ENCODE assay signal across 24 cellular contexts in genomic region chr3:4107430-4107829, GRCh38.
DNase-seq lines count a peak whose midpoint lies in the region; ATAC-seq and TF ChIP-seq lines count a peak whose summit lies in the region.
"Had no signal": no experiment of that assay in that cellular context is flagged by ENCODE, and none has a peak within 500 bp of the region (broad histone marks: within the 10 kb centered on the region; RNA-seq: fewer than 3 reads in every experiment).

No MANE protein-coding gene starts in this region.

- H3K4me1 ChIP-seq in Loucy (ENCODE audit: insufficient read depth, low read length, poor library complexity, severe bottlenecking) (no peaks in the 10 kb centered on the region), hepatocyte (ENCODE audit: insufficient read depth) (no peaks in the 10 kb centered on the region)
- H3K4me1 ChIP-seq: upper lobe of left lung had no signal

- intact Hi-C loops in left colon (cut with DNase I, micrococcal nuclease): no loop called here
- intact Hi-C loops in activated naive CD4-positive, alpha-beta T cell treated with anti-CD3 and anti-CD28 coated beads for 36 hours (cut with micrococcal nuclease): no loop called here

- no peak overlapping the region for H3K27ac Mint-ChIP-seq in activated naive CD4-positive, alpha-beta T cell treated with anti-CD3 and anti-CD28 coated beads for 36 hours
- H3K27ac Mint-ChIP-seq: activated CD4-positive, alpha-beta T cell treated with anti-CD3 and anti-CD28 coated beads, Interleukin-2, amount 10 ng/mL, durations not matched to agents 7 days and 5 days; activated naive CD4-positive, alpha-beta T cell treated with anti-CD3 and anti-CD28 coated beads, Interleukin-2, amount 50 U/mL, for 72 hours had no signal

- WGBS in hepatocyte (ENCODE audit: low lambda C conversion rate, missing lambda C conversion rate): 81% methylated on average over 3 of the region's 3 CpGs

- no peak for ATAC-seq in left colon
- ATAC-seq: activated naive CD4-positive, alpha-beta T cell treated with anti-CD3 and anti-CD28 coated beads, Interleukin-2, amount 50 U/mL, for 72 hours; SK-N-SH treated with all-trans-retinoic acid at 6 μM for 48 hours had no signal

- no peaks in the 10 kb centered on the region for H3K27me3 Mint-ChIP-seq in activated naive CD4-positive, alpha-beta T cell treated with anti-CD3 and anti-CD28 coated beads for 36 hours (ENCODE audit: low read depth)
- H3K27me3 Mint-ChIP-seq: activated CD4-positive, alpha-beta T cell treated with anti-CD3 and anti-CD28 coated beads, Interleukin-2, amount 10 ng/mL, durations not matched to agents 7 days and 5 days had no signal

- H3K79me2 ChIP-seq in Loucy (ENCODE audit: insufficient read depth, low read length): no peaks in the 10 kb centered on the region
- H3K79me2 ChIP-seq in hepatocyte: no peaks in the 10 kb centered on the region

- H3K9ac ChIP-seq in Loucy (ENCODE audit: low read depth, low read length, poor library complexity, severe bottlenecking): no peak overlapping the region

- H3K4me3 ChIP-seq in Loucy (ENCODE audit: low read length, poor library complexity, severe bottlenecking) (no peak overlapping the region), hepatocyte (no peak overlapping the region), retinal pigment epithelial cell (ENCODE audit: low read length) (no peak overlapping the region)
- H3K4me3 ChIP-seq: upper lobe of left lung had no signal

- no peaks in the 10 kb centered on the region for H3K9me2 ChIP-seq in Loucy (replicated peaks; ENCODE audit: low read depth, low read length)
- no peaks in the 10 kb centered on the region for H3K9me2 ChIP-seq in hepatocyte (replicated peaks; ENCODE audit: insufficient read depth)

- H3K4me2 ChIP-seq in Loucy (ENCODE audit: low read depth, low read length, poor library complexity, severe bottlenecking): no peak overlapping the region
- no peak overlapping the region for H3K4me2 ChIP-seq in hepatocyte

- peak; percentile 1 for DNase-seq in DMS53 (lab: John Stamatoyannopoulos, UW)
- DNase-seq in DMS53 treated with DMSO at 0.1 percent for 48 hours (lab: John Stamatoyannopoulos, UW; ENCODE audit: unreplicated experiment): no peak
- no peak for DNase-seq in hepatocyte (ENCODE audit: low spot score)
- DNase-seq in retinal pigment epithelial cell (ENCODE audit: low read depth): no peak
- DNase-seq in activated naive CD4-positive, alpha-beta T cell treated with anti-CD3 and anti-CD28 coated beads, Interleukin-2, amount 50 U/mL, for 16 hours: no peak
- DNase-seq in left colon: no peak
- DNase-seq in activated naive CD4-positive, alpha-beta T cell treated with anti-CD3 and anti-CD28 coated beads for 36 hours: no peak
- DNase-seq: activated CD4-positive, alpha-beta T cell treated with anti-CD3 and anti-CD28 coated beads, Interleukin-2, amount 10 ng/mL, durations not matched to agents 7 days and 5 days; aorta; caudate nucleus; dermis blood vessel endothelial cell; HCEC 1CT; mammary epithelial cell; MM.1S; NCI-H1436; NCI-H2171; NCI-H524 treated with DMSO at 0.1 percent for 48 hours; small intestine; stimulated activated CD4-positive, alpha-beta T cell treated with anti-CD3 and anti-CD28 coated beads, Interleukin-2, amount 100 ng/mL, for 24 hours; upper lobe of left lung had no signal

- no peak overlapping the region for H3K4me3 Mint-ChIP-seq in activated naive CD4-positive, alpha-beta T cell treated with anti-CD3 and anti-CD28 coated beads for 36 hours
- H3K4me3 Mint-ChIP-seq: activated CD4-positive, alpha-beta T cell treated with anti-CD3 and anti-CD28 coated beads, Interleukin-2, amount 10 ng/mL, durations not matched to agents 7 days and 5 days had no signal

- TF ChIP-seq CTCF in Loucy (conservative IDR thresholded peaks at IDR 0.05; ENCODE audit: low read length) (peak; percentile 26; the same call in 1 of the 2 replicates), hepatocyte (IDR thresholded peaks at IDR 0.05; ENCODE audit: poor library complexity) (peak; percentile 5), retinal pigment epithelial cell (conservative IDR thresholded peaks at IDR 0.05; ENCODE audit: low read depth, low read length) (peak; percentile 28)

- H3K27me3 ChIP-seq in Loucy (ENCODE audit: insufficient read depth, low read length, poor library complexity, severe bottlenecking): no peaks in the 10 kb centered on the region
- no peaks in the 10 kb centered on the region for H3K27me3 ChIP-seq in hepatocyte
- H3K27me3 ChIP-seq: neutrophil, upper lobe of left lung had no signal

- H4K20me1 ChIP-seq in Loucy (ENCODE audit: insufficient read depth, low read length, poor library complexity, severe bottlenecking) (no peaks in the 10 kb centered on the region), hepatocyte (ENCODE audit: insufficient read depth, poor library complexity, severe bottlenecking) (no peaks in the 10 kb centered on the region)

- no peaks in the 10 kb centered on the region for H3K4me1 Mint-ChIP-seq in activated naive CD4-positive, alpha-beta T cell treated with anti-CD3 and anti-CD28 coated beads for 36 hours (ENCODE audit: low read depth)
- H3K4me1 Mint-ChIP-seq: activated CD4-positive, alpha-beta T cell treated with anti-CD3 and anti-CD28 coated beads, Interleukin-2, amount 10 ng/mL, durations not matched to agents 7 days and 5 days had no signal

- no peak overlapping the region for H2AFZ ChIP-seq in Loucy (ENCODE audit: low read length)
- H2AFZ ChIP-seq in hepatocyte: no peak overlapping the region

- no peak overlapping the region for H3K27ac ChIP-seq in hepatocyte
- H3K27ac ChIP-seq: neutrophil, upper lobe of left lung had no signal

- CTCF ChIA-PET in activated naive CD4-positive, alpha-beta T cell treated with anti-CD3 and anti-CD28 coated beads for 36 hours (lab: Charles Lee): interaction anchor here (0.7 kb wide), 1 partner anchor 1898 kb away, joined by 3 read pairs; no protein-coding TSS in a partner anchor

- H3K9me3 ChIP-seq in Loucy (ENCODE audit: insufficient read depth, low read depth, low read length) (no peaks in the 10 kb centered on the region), hepatocyte (ENCODE audit: low read depth) (no peaks in the 10 kb centered on the region)
- H3K9me3 ChIP-seq: neutrophil, upper lobe of left lung had no signal

- H3F3A ChIP-seq in Loucy (ENCODE audit: low read depth): no peaks in the 10 kb centered on the region

- no peaks in the 10 kb centered on the region for H3K9me3 Mint-ChIP-seq in activated naive CD4-positive, alpha-beta T cell treated with anti-CD3 and anti-CD28 coated beads for 36 hours
- H3K9me3 Mint-ChIP-seq: activated CD4-positive, alpha-beta T cell treated with anti-CD3 and anti-CD28 coated beads, Interleukin-2, amount 10 ng/mL, durations not matched to agents 7 days and 5 days had no signal

- H3K36me3 ChIP-seq in Loucy (ENCODE audit: insufficient read depth, low read length) (no peaks in the 10 kb centered on the region), hepatocyte (replicated peaks; ENCODE audit: insufficient read depth, low read depth) (no peaks in the 10 kb centered on the region)
- H3K36me3 ChIP-seq: neutrophil, upper lobe of left lung had no signal

- H3K36me3 Mint-ChIP-seq in activated naive CD4-positive, alpha-beta T cell treated with anti-CD3 and anti-CD28 coated beads for 36 hours (ENCODE audit: low read depth): no peaks in the 10 kb centered on the region
- H3K36me3 Mint-ChIP-seq: activated naive CD4-positive, alpha-beta T cell treated with anti-CD3 and anti-CD28 coated beads, Interleukin-2, amount 50 U/mL, for 72 hours had no signal
